18 cellular contexts compared by ENCODE assay signal in the genomic region with DNA sequence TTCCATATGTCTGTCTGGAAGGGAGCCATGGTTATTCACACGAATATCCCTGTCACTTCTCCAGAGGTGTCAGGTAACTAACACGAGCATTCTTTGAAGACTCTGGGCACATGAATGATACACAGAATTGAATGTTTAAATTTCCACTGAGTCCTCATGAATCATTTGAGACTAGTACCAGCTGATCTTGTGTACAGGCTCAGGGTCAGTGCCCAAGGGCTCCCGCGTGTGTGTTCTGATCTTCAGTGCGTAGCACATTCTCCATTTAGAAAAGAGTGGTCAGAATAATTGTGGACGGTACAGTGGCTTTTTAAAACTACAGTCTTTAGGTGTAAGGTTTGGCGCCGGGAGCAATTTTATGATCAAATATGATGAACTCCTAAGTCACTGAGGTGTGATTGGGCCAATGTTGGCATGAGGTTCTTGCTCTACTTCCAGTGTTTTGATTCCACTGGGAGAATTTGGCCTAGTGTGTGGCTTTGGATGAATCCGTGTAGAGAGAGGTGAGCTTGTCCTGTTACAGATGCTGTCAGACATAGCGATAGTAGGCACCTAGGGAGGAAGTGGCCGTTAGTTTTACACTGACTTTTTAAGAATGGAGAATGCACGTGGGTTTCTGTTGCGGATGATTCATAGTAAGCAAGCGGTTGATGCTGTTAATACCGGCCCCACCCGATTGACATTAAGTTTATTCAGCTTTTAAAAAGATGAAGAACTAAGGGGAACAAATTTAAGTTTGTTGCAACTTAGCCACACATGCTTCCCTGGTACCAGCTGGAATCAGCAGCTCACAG. TPM values are rescaled to one million over a fixed set of nuclear protein-coding genes. Genes with fewer than 3 reads are reported as not detected.
DNase-seq lines count a peak whose midpoint lies in the region; ATAC-seq, FAIRE-seq and TF ChIP-seq lines count a peak whose summit lies in the region.
"Had no signal": no experiment of that assay in that cellular context is flagged by ENCODE, and none has a peak within 500 bp of the region (broad histone marks: within the 10 kb centered on the region; RNA-seq: fewer than 3 reads in every experiment).

No MANE protein-coding gene starts in this region.

- peak; percentile 16 for FAIRE-seq in GM12891 (lab: Jason Lieb, UNC)

- no peak for ATAC-seq in WTC11
- no peak for ATAC-seq in GM21825 (IDR thresholded peaks at IDR 0.05; ENCODE audit: unreplicated experiment)
- ATAC-seq in HG03342 (IDR thresholded peaks at IDR 0.05; ENCODE audit: unreplicated experiment): no peak
- ATAC-seq: Panc1 had no signal

- TF ChIP-seq CTCF in WTC11 (IDR thresholded peaks at IDR 0.05): no peak
- no peak for TF ChIP-seq CTCF in fibroblast of mammary gland (conservative IDR thresholded peaks at IDR 0.05; ENCODE audit: control insufficient read depth, insufficient read depth, low read depth, low read length)

- H3K9me3 Mint-ChIP-seq in WTC11: no peaks in the 10 kb centered on the region

- TF ChIP-seq POLR2A in GM12891 (IDR thresholded peaks at IDR 0.05; ENCODE audit: low read depth, low read length): no peak

- H3K4me1 Mint-ChIP-seq in WTC11: peaks cover 25% of the 10 kb centered on the region
- H3K4me1 Mint-ChIP-seq: B cell had no signal

- peak overlapping the region; percentile 83; the same call in 1 of the 2 replicates for H3K27ac Mint-ChIP-seq in WTC11
- H3K27ac Mint-ChIP-seq: B cell had no signal

- H3K4me3 ChIP-seq in fibroblast of mammary gland (ENCODE audit: control insufficient read depth, low read depth, low read length): no peak overlapping the region
- H3K4me3 ChIP-seq: colonic mucosa, right atrium auricular region, thoracic aorta had no signal

- H3K36me3 Mint-ChIP-seq in WTC11: peaks cover 47% of the 10 kb centered on the region

- POLR2A ChIA-PET in WTC11 (lab: Charles Lee): no interaction called here

- DNase-seq in CD1c-positive myeloid dendritic cell (ENCODE audit: extremely low spot score) (peak; percentile 34), GM12891 (ENCODE audit: insufficient read length, low spot score) (no peak), WTC11 (ENCODE audit: low spot score) (no peak), fibroblast of mammary gland (ENCODE audit: low read depth) (peak; percentile 42), DMS153 (lab: John Stamatoyannopoulos, UW) (no peak), NCI-H82 treated with DMSO at 0.1 percent for 48 hours (lab: John Stamatoyannopoulos, UW; ENCODE audit: unreplicated experiment) (no peak)
- DNase-seq: colonic mucosa, DMS79 treated with DMSO at 0.1 percent for 48 hours, mesenchymal stem cell, NCI-H1048, NCI-H2107, NCI-H69 had no signal

- no peak overlapping the region for H3K4me3 Mint-ChIP-seq in WTC11
- H3K4me3 Mint-ChIP-seq: B cell had no signal

- no peaks in the 10 kb centered on the region for H3K27me3 Mint-ChIP-seq in WTC11 (ENCODE audit: low read depth)
- H3K27me3 Mint-ChIP-seq: B cell had no signal

- CTCF ChIA-PET in WTC11 (lab: Charles Lee): no interaction called here

TF ChIP-seq in GM12891, 5 proteins besides CTCF, POLR2A, EP300 and RAD21:
- TF ChIP-seq PAX5 (IDR thresholded peaks at IDR 0.05; ENCODE audit: insufficient read depth, low read length, severe bottlenecking): no peak
- TF ChIP-seq TAF1 (IDR thresholded peaks at IDR 0.05; ENCODE audit: low read depth, low read length): no peak
- no peak for TF ChIP-seq SPI1 (IDR thresholded peaks at IDR 0.05; ENCODE audit: low read depth, low read length)
- TF ChIP-seq POU2F2 (IDR thresholded peaks at IDR 0.05; ENCODE audit: low read depth, low read length): no peak
- TF ChIP-seq POLR2AphosphoS5 (IDR thresholded peaks at IDR 0.05; ENCODE audit: low read depth, low read length): no peak

TF ChIP-seq in WTC11, 78 proteins besides CTCF, POLR2A, EP300 and RAD21:
- no peak for TF ChIP-seq NFYB (CRISPR knock-in tag; conservative IDR thresholded peaks at IDR 0.05; ENCODE audit: low read depth)
- no peak for TF ChIP-seq NR2C2 (CRISPR knock-in tag; IDR thresholded peaks at IDR 0.05)
- no peak for TF ChIP-seq JUN (CRISPR knock-in tag; IDR thresholded peaks at IDR 0.05)
- TF ChIP-seq GTF2I (CRISPR knock-in tag; conservative IDR thresholded peaks at IDR 0.05): no peak
- TF ChIP-seq OVOL2 (CRISPR knock-in tag; IDR thresholded peaks at IDR 0.05; ENCODE audit: borderline replicate concordance): no peak
- TF ChIP-seq ZNF263 (CRISPR knock-in tag; IDR thresholded peaks at IDR 0.05; ENCODE audit: low read depth): no peak
- no peak for TF ChIP-seq MYBL2 (CRISPR knock-in tag; IDR thresholded peaks at IDR 0.05)
- no peak for TF ChIP-seq JAZF1 (CRISPR knock-in tag; IDR thresholded peaks at IDR 0.05)
- TF ChIP-seq NR1H2 (CRISPR knock-in tag; IDR thresholded peaks at IDR 0.05): no peak
- TF ChIP-seq, protein P1, sequence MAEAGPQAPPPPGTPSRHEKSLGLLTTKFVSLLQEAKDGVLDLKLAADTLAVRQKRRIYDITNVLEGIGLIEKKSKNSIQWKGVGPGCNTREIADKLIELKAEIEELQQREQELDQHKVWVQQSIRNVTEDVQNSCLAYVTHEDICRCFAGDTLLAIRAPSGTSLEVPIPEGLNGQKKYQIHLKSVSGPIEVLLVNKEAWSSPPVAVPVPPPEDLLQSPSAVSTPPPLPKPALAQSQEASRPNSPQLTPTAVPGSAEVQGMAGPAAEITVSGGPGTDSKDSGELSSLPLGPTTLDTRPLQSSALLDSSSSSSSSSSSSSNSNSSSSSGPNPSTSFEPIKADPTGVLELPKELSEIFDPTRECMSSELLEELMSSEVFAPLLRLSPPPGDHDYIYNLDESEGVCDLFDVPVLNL (CRISPR knock-in tag; IDR thresholded peaks at IDR 0.05; ENCODE audit: borderline replicate concordance, low read depth): no peak
- TF ChIP-seq ATF1 (CRISPR knock-in tag; IDR thresholded peaks at IDR 0.05): no peak
- TF ChIP-seq, protein P2, sequence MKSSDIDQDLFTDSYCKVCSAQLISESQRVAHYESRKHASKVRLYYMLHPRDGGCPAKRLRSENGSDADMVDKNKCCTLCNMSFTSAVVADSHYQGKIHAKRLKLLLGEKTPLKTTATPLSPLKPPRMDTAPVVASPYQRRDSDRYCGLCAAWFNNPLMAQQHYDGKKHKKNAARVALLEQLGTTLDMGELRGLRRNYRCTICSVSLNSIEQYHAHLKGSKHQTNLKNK (CRISPR knock-in tag; IDR thresholded peaks at IDR 0.05): no peak
- no peak for TF ChIP-seq ZNF416 (CRISPR knock-in tag; IDR thresholded peaks at IDR 0.05)

RNA-seq across cellular contexts. Expression of gene NUP50, which starts 22.2 kb away (rescaled TPM):
- polyA plus RNA-seq in GM12891 (2012; ENCODE audit: low read depth, missing spikeins): 34.0 TPM
- total RNA-seq in WTC11 (2021): 98.6 to 131 TPM (median 106 TPM) in 3 replicates

RNA-seq across cellular contexts. Expression of gene KIAA0930, which starts 54.8 kb away (rescaled TPM):
- polyA plus RNA-seq in GM12891 (2012; ENCODE audit: low read depth, missing spikeins): 43.1 TPM
- total RNA-seq in WTC11 (2021): 53.2 to 62.1 TPM (median 57.6 TPM) in 3 replicates

Comparison
In these comparisons a context has a peak if more than half of its experiments do, and no peak if none do; other contexts are left out.
1. DNase-seq: peak in CD1c-positive myeloid dendritic cell (single experiment) and fibroblast of mammary gland (single experiment); none in GM12891 (single experiment), WTC11 (single experiment), DMS153 (single experiment) and NCI-H82 treated with DMSO at 0.1 percent for 48 hours (single experiment).